8 cellular contexts compared by ENCODE assay signal in genomic region chr4:972651-973424, GRCh38. TPM values are rescaled to one million over a fixed set of nuclear protein-coding genes. Genes with fewer than 3 reads are reported as not detected.
DNase-seq lines count a peak whose midpoint lies in the region; ATAC-seq and TF ChIP-seq lines count a peak whose summit lies in the region.

No MANE protein-coding gene starts in this region.

- no peak for TF ChIP-seq POLR2A in Peyer's patch (IDR thresholded peaks at IDR 0.05)

- peak; percentile 40 for ATAC-seq in HG02571 (IDR thresholded peaks at IDR 0.05; ENCODE audit: unreplicated experiment)

- H3K27me3 ChIP-seq in GM06990 (replicated peaks; ENCODE audit: control insufficient read depth, insufficient read depth, low read length) (no peaks in the 10 kb centered on the region), Peyer's patch (no peaks in the 10 kb centered on the region), iPS DF 6.9 (ENCODE audit: control insufficient read depth, insufficient read depth, low read length) (no peaks in the 10 kb centered on the region; the same call in 1 of the 2 replicates)

- peaks cover 4 to 27% (median 16%) of the 10 kb centered on the region in 4 donors for H3K4me1 ChIP-seq in Peyer's patch
- H3K4me1 ChIP-seq in iPS DF 6.9 (ENCODE audit: control insufficient read depth, insufficient read depth, low read length), result peaks cover 3% of the 10 kb centered on the region

- H3K36me3 ChIP-seq in GM06990 (ENCODE audit: control insufficient read depth, insufficient read depth, low read length), result 0 out of 2 replicates have a peak, but pooled peaks cover 2% of the 10 kb centered on the region
- peaks cover 0 to 9% (median 0%) of the 10 kb centered on the region in 3 donors for H3K36me3 ChIP-seq in Peyer's patch
- 0 out of 2 replicates have a peak, but pooled peaks cover 3% of the 10 kb centered on the region for H3K36me3 ChIP-seq in iPS DF 6.9 (ENCODE audit: control insufficient read depth, insufficient read depth, low read length)

- H3K27ac ChIP-seq in Peyer's patch, result peak overlapping the region; percentile 67 to 99 (median 86)
- H3K27ac ChIP-seq in iPS DF 6.9 (ENCODE audit: low read length), result no peak overlapping the region

- H3K9me3 ChIP-seq in Peyer's patch, result peaks cover 0 to 9% (median 0%) of the 10 kb centered on the region in 4 donors
- H3K9me3 ChIP-seq in iPS DF 6.9 (ENCODE audit: control insufficient read depth, insufficient read depth, low read length), result no peaks in the 10 kb centered on the region

- no CpG with 5 or more reads among the region's 65 CpGs for WGBS in iPS DF 6.9 (ENCODE audit: insufficient coverage, insufficient read length)

- TF ChIP-seq CTCF in GM06990 (IDR thresholded peaks at IDR 0.05; ENCODE audit: insufficient read depth, low read length, poor library complexity, severe bottlenecking) (no peak), Peyer's patch (IDR thresholded peaks at IDR 0.05) (no peak)

- H3K4me3 ChIP-seq in GM06990 (replicated peaks; ENCODE audit: low read depth, low read length) (peak overlapping the region; percentile 74), Peyer's patch (peak overlapping the region; percentile 60 to 98 (median 82)), iPS DF 6.9 (ENCODE audit: low read length) (peak overlapping the region; percentile 41; the same call in 1 of the 2 replicates)

- DNase-seq in GM06990 (ENCODE audit: extremely low read depth, insufficient read length) (peak; percentile 49), Peyer's patch (peak; percentile 35 to 77 (median 53)), iPS DF 6.9 (ENCODE audit: low read depth, low spot score) (no peak), NCI-H1092 treated with DMSO at 0.1 percent for 48 hours (lab: John Stamatoyannopoulos, UW) (no peak), AML-193 (lab: John Stamatoyannopoulos, UW) (no peak)
- DNase-seq in activated naive CD4-positive, alpha-beta T cell treated with anti-CD3 and anti-CD28 coated beads, Interleukin-2, amount 50 U/mL, for 16 hours, result peak; percentile 66
- DNase-seq in stimulated activated CD4-positive, alpha-beta T cell treated with anti-CD3 and anti-CD28 coated beads, Interleukin-15, amount 100 ng/mL, for 1 hour (ENCODE audit: low read depth in 1 of 2, low spot score in 1 of 2), result peak; percentile 35 to 44

RNA-seq across cellular contexts. Expression of gene DGKQ, which starts 0.5 kb away (rescaled TPM):
- 100 to 1,000 TPM in 2 of 4 donors, 10 to 100 TPM in 2; 32.2 to 119 (median 101) TPM for total RNA-seq in Peyer's patch

RNA-seq across cellular contexts. Expression of gene IDUA, which starts 14.0 kb away (rescaled TPM):
- 100 to 1,000 TPM in 1 of 4 donors, 10 to 100 TPM in 3; 40.4 to 114 (median 71.4) TPM for total RNA-seq in Peyer's patch

RNA-seq across cellular contexts. Expression of gene SLC26A1, which starts 20.4 kb away (rescaled TPM):
- total RNA-seq in Peyer's patch, result 10 to 100 TPM in 3 of 4 donors, under 1 TPM in 1; 0.83 to 35.7 (median 24.3) TPM

RNA-seq across cellular contexts. Expression of gene FGFRL1, which starts 38.6 kb away (rescaled TPM):
- 10 to 100 TPM; 10.3 to 29.7 (median 26.8) TPM for total RNA-seq in Peyer's patch

RNA-seq across cellular contexts. Expression of gene TMEM175, which starts 40.6 kb away (rescaled TPM):
- total RNA-seq in Peyer's patch, result 100 to 1,000 TPM in 1 of 4 donors, 10 to 100 TPM in 3; 46.1 to 111 (median 56.6) TPM

Comparison
In these comparisons a context has a peak if more than half of its experiments do, and no peak if none do; other contexts are left out.
1. DNase-seq: peak in GM06990 (single experiment), Peyer's patch (3 of 3), activated naive CD4-positive, alpha-beta T cell treated with anti-CD3 and anti-CD28 coated beads, Interleukin-2, amount 50 U/mL, for 16 hours (single experiment) and stimulated activated CD4-positive, alpha-beta T cell treated with anti-CD3 and anti-CD28 coated beads, Interleukin-15, amount 100 ng/mL, for 1 hour (2 of 2); none in iPS DF 6.9 (single experiment), NCI-H1092 treated with DMSO at 0.1 percent for 48 hours (single experiment) and AML-193 (0 of 2).
2. Peak in every context shown above with its lines, with median percentiles within 50 percentile points of each other: H3K4me3 ChIP-seq.